In the genomic region with DNA sequence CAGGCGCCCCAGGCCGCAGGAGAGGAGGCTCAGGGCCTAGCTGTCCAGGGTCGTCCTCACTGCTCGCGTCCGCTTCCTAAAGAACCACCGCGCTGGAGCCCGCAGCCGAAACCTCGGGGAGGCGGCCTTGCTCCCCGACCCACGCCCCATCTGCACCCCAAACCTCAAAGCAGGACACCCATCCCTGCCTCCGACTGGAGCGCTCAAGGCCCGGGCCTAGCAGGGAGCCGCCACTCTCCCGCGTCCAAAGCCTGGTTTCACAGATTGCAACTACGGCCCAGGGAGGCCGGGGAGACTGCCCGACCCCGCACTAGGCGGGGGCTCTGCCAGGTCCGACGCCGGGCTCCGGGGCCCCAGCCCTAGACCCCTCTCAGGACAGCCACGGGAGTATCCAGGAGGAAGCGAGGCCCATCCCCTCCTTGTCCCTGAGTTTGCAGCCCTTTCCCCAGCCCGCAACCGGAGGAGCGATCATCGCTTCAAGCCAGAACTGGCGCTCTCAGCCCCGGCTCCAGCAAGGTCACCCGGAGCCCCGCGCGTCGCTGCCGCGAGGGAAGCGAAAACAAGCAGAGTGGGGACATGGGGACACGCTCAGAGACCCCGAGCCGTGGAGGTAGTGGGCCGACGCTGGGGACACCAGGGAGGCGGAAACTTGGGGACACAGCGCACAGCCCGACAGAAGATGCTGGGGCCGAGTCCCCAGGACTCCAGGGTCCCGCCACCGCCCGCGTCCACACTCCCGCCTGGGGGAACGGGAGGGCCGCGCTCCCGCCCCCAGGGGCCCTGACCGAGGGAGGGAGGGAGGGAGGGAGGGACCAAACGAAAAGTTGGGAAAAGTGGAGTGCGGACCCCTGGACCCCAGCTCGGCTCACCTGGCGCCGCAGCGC, we compare ENCODE assay signal across 8 cellular contexts. TPM values are rescaled to one million over a fixed set of nuclear protein-coding genes. Genes with fewer than 3 reads are reported as not detected.
A peak's percentile ranks its signal among the peaks of the same experiment; 100 is the strongest.
DNase-seq lines count a peak whose midpoint lies in the region; ATAC-seq, FAIRE-seq and TF ChIP-seq lines count a peak whose summit lies in the region.

No MANE protein-coding gene starts in this region.

- peaks cover 30% of the 10 kb centered on the region; the same call in 1 of the 2 replicates for H3K23me2 ChIP-seq in H1 (ENCODE audit: low read depth, low read length)

- no peaks in the 10 kb centered on the region for H3K9me3 ChIP-seq in H1 (ENCODE audit: insufficient read depth in 2 of 2, low read depth in 1 of 2, low read length in 1 of 2)

- H3K79me1 ChIP-seq in H1 (ENCODE audit: low read depth, low read length): no peaks in the 10 kb centered on the region

- H3K27me3 Mint-ChIP-seq in T-helper 2 cell treated with Interferon-gamma antibody and Interleukin-4, amounts not matched to agents 5 μg/mL and 100 μg/mL, for 36 hours (ENCODE audit: low read depth): peaks cover 33% of the 10 kb centered on the region
- H3K27me3 Mint-ChIP-seq in naive B cell: peaks cover 13 to 34% (median 15%) of the 10 kb centered on the region in 3 donors

- H3K27me3 ChIP-seq in H1 (replicated peaks in 1 of 4; ENCODE audit: control insufficient read depth in 3 of 4, extremely low read depth in 1 of 4, insufficient read depth in 3 of 4, low read length in 3 of 4): peaks cover 0 to 42% (median 25%) of the 10 kb centered on the region in 4 experiments; a peak in 6 of 7 replicates

- peaks cover 4% of the 10 kb centered on the region for H3K4me1 Mint-ChIP-seq in T-helper 2 cell treated with Interferon-gamma antibody and Interleukin-4, amounts not matched to agents 5 μg/mL and 100 μg/mL, for 36 hours (ENCODE audit: low read depth)
- H3K4me1 Mint-ChIP-seq in naive B cell: peaks cover 9 to 14% (median 12%) of the 10 kb centered on the region in 3 donors

- no peak; a peak in 1 of 3 replicates for TF ChIP-seq POLR2A in H1 (IDR thresholded peaks at IDR 0.05; ENCODE audit: control extremely low read depth in 1 of 2, low read depth in 2 of 2, low read length in 2 of 2)

- H2BK15ac ChIP-seq in H1 (ENCODE audit: low read length): peak overlapping the region; percentile 72; the same call in 1 of the 2 replicates

- peaks cover 0 to 4% of the 10 kb centered on the region in 2 experiments for H4K20me1 ChIP-seq in H1 (replicated peaks in 1 of 2; ENCODE audit: control insufficient read depth in 1 of 2, insufficient read depth in 2 of 2, low read length in 2 of 2)

- TF ChIP-seq CTCF in H1 (IDR thresholded peaks at IDR 0.05; ENCODE audit: control extremely low read depth in 1 of 3, insufficient read depth in 1 of 3, low read depth in 1 of 3, low read length in 3 of 3): no peak

- H3K79me2 ChIP-seq in H1 (ENCODE audit: control insufficient read depth in 1 of 2, insufficient read depth in 2 of 2, low read length in 2 of 2): no peaks in the 10 kb centered on the region; a peak in 1 of 4 replicates

- peak overlapping the region; percentile 66 for H3K4me3 Mint-ChIP-seq in T-helper 2 cell treated with Interferon-gamma antibody and Interleukin-4, amounts not matched to agents 5 μg/mL and 100 μg/mL, for 36 hours
- H3K4me3 Mint-ChIP-seq in naive B cell: peak overlapping the region; percentile 65 to 85 (median 80)

- peak overlapping the region; percentile 91 to 95 for H3K4me2 ChIP-seq in H1 (ENCODE audit: insufficient read depth in 1 of 2, low read depth in 2 of 2, low read length in 2 of 2)

- DNase-seq in ELF-1 (ENCODE audit: low read depth, low spot score): peak; percentile 62
- DNase-seq in T-helper 2 cell treated with Interferon-gamma antibody and Interleukin-4, amounts not matched to agents 5 μg/mL and 100 μg/mL, for 36 hours (ENCODE audit: low spot score): no peak
- peak in 1 of 2 experiments; percentile 75 for DNase-seq in H1 (ENCODE audit: low read depth in 1 of 2, low spot score in 2 of 2)
- DNase-seq in naive B cell: peak; percentile 11
- no peak for DNase-seq in NOMO-1 treated with DMSO at 0.1 percent for 48 hours (lab: John Stamatoyannopoulos, UW; ENCODE audit: unreplicated experiment)
- no peak for DNase-seq in NOMO-1 (lab: John Stamatoyannopoulos, UW; ENCODE audit: unreplicated experiment in 2 of 2)
- DNase-seq in activated CD4-positive, CD25-positive, alpha-beta regulatory T cell treated with anti-CD3 and anti-CD28 coated beads, Interleukin-2, amount 50 U/mL, for 72 hours: no peak
- no peak for DNase-seq in iPS-NIHi11 (ENCODE audit: low spot score)

- H2BK12ac ChIP-seq in H1 (ENCODE audit: low read depth, low read length): peak overlapping the region; percentile 95; the same call in 1 of the 2 replicates

- peak overlapping the region; percentile 93 for H4K8ac ChIP-seq in H1 (ENCODE audit: extremely low read depth, insufficient read depth, low read length)

- H4K91ac ChIP-seq in H1 (replicated peaks; ENCODE audit: insufficient read length, low read length): peak overlapping the region; percentile 89

- no peak overlapping the region for H3K27ac ChIP-seq in H1 (ENCODE audit: low read depth, low read length)

- H2AK5ac ChIP-seq in H1 (ENCODE audit: low read depth, low read length): peak overlapping the region; percentile 39; the same call in 1 of the 2 replicates

- H3K36me3 ChIP-seq in H1 (ENCODE audit: control insufficient read depth in 2 of 4, insufficient read depth in 4 of 4, low read length in 3 of 4): no peaks in the 10 kb centered on the region

- H3K14ac ChIP-seq in H1 (ENCODE audit: insufficient read length): no peak overlapping the region

- H2BK5ac ChIP-seq in H1 (ENCODE audit: low read depth, low read length): peak overlapping the region; percentile 60; the same call in 1 of the 2 replicates

- H3K56ac ChIP-seq in H1 (replicated peaks; ENCODE audit: insufficient read length, low read depth, low read length): peak overlapping the region; percentile 84

- H3K18ac ChIP-seq in H1 (ENCODE audit: extremely low read depth, low read length): peak overlapping the region; percentile 87

- H3K23ac ChIP-seq in H1 (ENCODE audit: insufficient read length): no peak overlapping the region

- peak overlapping the region in 2 of 4 experiments; percentile 16 to 64; a peak in 3 of 7 replicates for H3K9ac ChIP-seq in H1 (replicated peaks in 1 of 4; ENCODE audit: extremely low read depth in 1 of 4, low read depth in 3 of 4, low read length in 3 of 4)

- no peaks in the 10 kb centered on the region for H3K9me3 Mint-ChIP-seq in T-helper 2 cell treated with Interferon-gamma antibody and Interleukin-4, amounts not matched to agents 5 μg/mL and 100 μg/mL, for 36 hours
- H3K9me3 Mint-ChIP-seq in naive B cell: no peaks in the 10 kb centered on the region

- CTCF ChIA-PET in H1 (lab: Charles Lee; ENCODE audit: partially characterized antibody): interaction anchor here (1.0 to 2.9 kb wide), 15 partner anchors 10 to 239 kb away, joined by 3 to 15 read pairs (median 4); no protein-coding TSS in a partner anchor

- POLR2A ChIA-PET in H1 (lab: Charles Lee; ENCODE audit: partially characterized antibody): interaction anchor here (0.6 to 6.9 kb wide), 20 partner anchors 9 to 453 kb away, joined by 3 to 77 read pairs (median 5); a partner anchor contains a TSS

- H2BK20ac ChIP-seq in H1 (ENCODE audit: low read length): peak overlapping the region; percentile 86; the same call in 1 of the 2 replicates

- no peak overlapping the region for H2BK120ac ChIP-seq in H1 (replicated peaks; ENCODE audit: low read depth, low read length)

- no peak for TF ChIP-seq RAD21 in H1 (IDR thresholded peaks at IDR 0.05 in 1 of 2, conservative IDR thresholded peaks at IDR 0.05 in 1 of 2; ENCODE audit: low read depth in 2 of 2, low read length in 2 of 2)

- no peak for FAIRE-seq in H1 (lab: Jason Lieb, UNC)

- H3K4me1 ChIP-seq in H1 (replicated peaks in 1 of 4; ENCODE audit: control insufficient read depth in 3 of 4, insufficient read depth in 4 of 4, low read length in 3 of 4): peaks cover 0 to 19% (median 9%) of the 10 kb centered on the region in 4 experiments; a peak in 6 of 7 replicates

- 3% methylated on average over 51 of the region's 70 CpGs; no CpG with 5 or more reads in 1 of the 2 experiments for WGBS in H1 (ENCODE audit: extremely low coverage in 1 of 2, insufficient coverage in 1 of 2, insufficient read length in 1 of 2, insufficient replicate concordance in 2 of 2, low coverage in 1 of 2, low lambda C conversion rate in 2 of 2, missing lambda C conversion rate in 1 of 2), 2 experiments

- H4K5ac ChIP-seq in H1 (ENCODE audit: insufficient read length, low read depth, low read length): peak overlapping the region; percentile 33

- no peak overlapping the region for H2AFZ ChIP-seq in H1 (ENCODE audit: low read length)

- TF ChIP-seq EP300 in H1 (IDR thresholded peaks at IDR 0.05; ENCODE audit: borderline replicate concordance in 1 of 2, low read depth in 2 of 2, low read length in 2 of 2): no peak

- H3K4ac ChIP-seq in H1 (replicated peaks; ENCODE audit: insufficient read length, low read depth, low read length): peak overlapping the region; percentile 94

- H3K27ac Mint-ChIP-seq in T-helper 2 cell treated with Interferon-gamma antibody and Interleukin-4, amounts not matched to agents 5 μg/mL and 100 μg/mL, for 36 hours: no peak overlapping the region
- peak overlapping the region in 2 of 6 donors; percentile 15 to 63 for H3K27ac Mint-ChIP-seq in naive B cell

- peak in 1 of 2 donors; percentile 18 for ATAC-seq in naive B cell (ENCODE audit: low read depth in 2 of 2)

- H3K4me3 ChIP-seq in H1 (ENCODE audit: extremely low read depth in 1 of 4, insufficient read depth in 2 of 4, low read depth in 3 of 4, low read length in 4 of 4): peak overlapping the region; percentile 51 to 91 (median 60)

- peaks cover 14% of the 10 kb centered on the region for H3K36me3 Mint-ChIP-seq in T-helper 2 cell treated with Interferon-gamma antibody and Interleukin-4, amounts not matched to agents 5 μg/mL and 100 μg/mL, for 36 hours (ENCODE audit: low read depth)
- peaks cover 11 to 20% of the 10 kb centered on the region in 2 donors for H3K36me3 Mint-ChIP-seq in naive B cell

RNA-seq across cellular contexts. Expression of a gene that starts 0.5 kb away (rescaled TPM):
- 11.0 and 11.3 TPM in 2 replicates for total RNA-seq in H1 (2021; fragmentation: NEBNext Ultra II Directional; extraction: Animal tissue kit (Norgen Biotek cat#: 25700))
- 4.8 and 4.9 TPM in 2 replicates for polyA plus RNA-seq in H1 (2011; rRNA removed)
- polyA plus RNA-seq in H1 (2011; cell fraction: cytosol; rRNA removed): 5.8 TPM
- polyA plus RNA-seq in H1 (2011; cell fraction: nucleus; rRNA removed): 11.1 TPM
- polyA plus RNA-seq in H1 (2012, experiment 1 of 2): 9.4 to 10.9 TPM (median 10.4 TPM) in 4 replicates
- 11.7 TPM for polyA plus RNA-seq in H1 (2012, experiment 2 of 2)
- 15.6 TPM for polyA plus RNA-seq in H1 (2013, experiment 1 of 2)
- 16.9 TPM for polyA plus RNA-seq in H1 (2013, experiment 2 of 2)
- polyA minus RNA-seq in H1 (2011; rRNA and poly(A)+ RNA removed): 5.0 and 5.5 TPM in 2 replicates
- 4.2 TPM for polyA minus RNA-seq in H1 (2011; cell fraction: cytosol; rRNA and poly(A)+ RNA removed)
- polyA minus RNA-seq in H1 (2011; cell fraction: nucleus; rRNA and poly(A)+ RNA removed): 5.9 TPM
- polyA plus RNA-seq in naive B cell (ENCODE audit: low read depth in 6 of 6): not detected

RNA-seq across cellular contexts. Expression of a gene that starts 58.5 kb away (rescaled TPM):
- total RNA-seq in H1 (2021; fragmentation: NEBNext Ultra II Directional; extraction: Animal tissue kit (Norgen Biotek cat#: 25700)): 83.5 and 86.5 TPM in 2 replicates
- polyA plus RNA-seq in H1 (2011; rRNA removed) (32.0 and 34.9 TPM in 2 replicates), naive B cell (ENCODE audit: low read depth in 6 of 6) (10 to 100 TPM; 34.7 to 90.6 (median 68.5) TPM)
- polyA plus RNA-seq in H1 (2011; cell fraction: cytosol; rRNA removed): 69.0 TPM
- polyA plus RNA-seq in H1 (2011; cell fraction: nucleus; rRNA removed): 35.6 TPM
- polyA plus RNA-seq in H1 (2012, experiment 1 of 2): 78.5 to 101 TPM (median 84.8 TPM) in 4 replicates
- 36.3 TPM for polyA plus RNA-seq in H1 (2012, experiment 2 of 2)
- polyA plus RNA-seq in H1 (2013, experiment 1 of 2): 81.6 TPM
- 79.9 TPM for polyA plus RNA-seq in H1 (2013, experiment 2 of 2)
- 23.4 and 28.6 TPM in 2 replicates for polyA minus RNA-seq in H1 (2011; rRNA and poly(A)+ RNA removed)
- polyA minus RNA-seq in H1 (2011; cell fraction: cytosol; rRNA and poly(A)+ RNA removed): 26.5 TPM
- polyA minus RNA-seq in H1 (2011; cell fraction: nucleus; rRNA and poly(A)+ RNA removed): 32.2 TPM

Comparison
In these comparisons a context has a peak if more than half of its experiments do, and no peak if none do; other contexts are left out.
1. DNase-seq: peak in ELF-1 (single experiment) and naive B cell (single experiment); none in T-helper 2 cell treated with Interferon-gamma antibody and Interleukin-4, amounts not matched to agents 5 μg/mL and 100 μg/mL, for 36 hours (single experiment), NOMO-1 treated with DMSO at 0.1 percent for 48 hours (single experiment), NOMO-1 (0 of 2), activated CD4-positive, CD25-positive, alpha-beta regulatory T cell treated with anti-CD3 and anti-CD28 coated beads, Interleukin-2, amount 50 U/mL, for 72 hours (single experiment) and iPS-NIHi11 (single experiment).